ENCODE assay signal across 8 cellular contexts in the genomic region with DNA sequence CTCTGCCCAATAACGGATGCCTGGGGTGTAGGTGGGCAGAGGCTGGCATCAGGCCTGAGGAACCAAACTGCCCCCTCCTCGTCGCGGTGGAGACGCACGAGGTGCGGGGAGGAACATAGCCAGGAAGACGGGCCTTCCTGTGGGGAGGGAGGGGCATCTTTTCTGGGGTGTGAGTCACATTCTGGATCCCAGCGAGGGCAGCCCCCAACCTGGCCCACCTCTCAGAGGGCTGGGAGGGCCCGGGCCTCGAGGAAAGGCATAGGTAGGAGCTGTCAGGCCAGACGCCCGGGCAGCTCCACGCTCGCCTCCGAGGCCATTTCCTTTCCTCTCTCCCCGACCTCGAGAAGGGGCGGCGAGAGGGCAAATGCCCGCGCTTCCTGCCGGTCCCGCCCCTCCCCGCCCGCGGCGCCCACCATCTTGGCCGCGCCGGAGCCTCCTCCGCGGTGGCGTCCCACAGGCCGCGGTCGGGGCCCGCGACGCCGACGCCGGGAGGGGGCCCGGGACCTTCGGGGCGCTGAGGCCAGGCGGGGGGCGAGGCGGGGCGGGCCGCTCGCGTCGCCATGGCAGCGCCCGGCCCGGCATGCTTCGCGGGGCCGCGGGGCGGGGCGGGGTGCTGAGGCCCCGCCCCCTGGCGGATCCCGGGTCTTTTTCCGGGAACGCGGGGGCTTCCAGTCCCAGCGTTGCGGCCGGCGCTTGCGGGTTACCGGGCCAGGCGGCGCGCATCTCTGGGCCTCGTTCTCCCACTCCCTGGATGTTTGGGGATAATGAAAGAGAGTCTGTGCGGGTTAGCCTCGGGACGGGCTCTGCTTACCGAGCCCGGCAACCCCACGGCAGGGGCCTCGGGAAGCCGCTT. TPM values are rescaled to one million over a fixed set of nuclear protein-coding genes. Genes with fewer than 3 reads are reported as not detected.
DNase-seq lines count a peak whose midpoint lies in the region; ATAC-seq and TF ChIP-seq lines count a peak whose summit lies in the region.

No MANE protein-coding gene starts in this region.

- peaks cover 58% of the 10 kb centered on the region for H3K4me1 Mint-ChIP-seq in endothelial cell (ENCODE audit: unreplicated experiment)

- peaks cover 33% of the 10 kb centered on the region for H3K27me3 Mint-ChIP-seq in endothelial cell (ENCODE audit: unreplicated experiment)

- DNase-seq in NCI-H2081 (lab: John Stamatoyannopoulos, UW) = peak; percentile 53 to 54
- DNase-seq in NCI-H2081 treated with DMSO at 0.1 percent for 48 hours (lab: John Stamatoyannopoulos, UW) = no peak
- DNase-seq in NOMO-1 treated with dmso at 0.1 percent for 144 hours (lab: John Stamatoyannopoulos, UW; ENCODE audit: unreplicated experiment) = peak; percentile 31
- peak; percentile 53 for DNase-seq in activated CD8-positive, alpha-beta memory T cell treated with anti-CD3 and anti-CD28 coated beads, Interleukin-2, amount 50 U/mL, for 1 hour (ENCODE audit: extremely low read depth)
- peak; percentile 67 for DNase-seq in endothelial cell (ENCODE audit: low spot score)
- peak; percentile 58 for DNase-seq in middle frontal gyrus (ENCODE audit: extremely low spot score, low spot score)
- peak; percentile 34 to 48 for DNase-seq in stimulated activated CD8-positive, alpha-beta memory T cell treated with anti-CD3 and anti-CD28 coated beads, Interleukin-2, amount 100 ng/mL, for 1 hour (ENCODE audit: low read depth in 2 of 2)

- TF ChIP-seq CTCF in endothelial cell (IDR thresholded peaks at IDR 0.05; ENCODE audit: unreplicated experiment) = no peak

- H3K36me3 Mint-ChIP-seq in endothelial cell (ENCODE audit: low read depth, unreplicated experiment) = peaks cover 11% of the 10 kb centered on the region

- ATAC-seq in HG03095 (IDR thresholded peaks at IDR 0.05; ENCODE audit: unreplicated experiment) = peak; percentile 45

- peak overlapping the region; percentile 100 for H3K27ac Mint-ChIP-seq in endothelial cell (ENCODE audit: unreplicated experiment)

- peak overlapping the region; percentile 86 for H3K4me3 Mint-ChIP-seq in endothelial cell (ENCODE audit: unreplicated experiment)

- H3K9me3 Mint-ChIP-seq in endothelial cell (ENCODE audit: unreplicated experiment) = no peaks in the 10 kb centered on the region

RNA-seq across cellular contexts. Expression of a gene that starts 13.2 kb away (rescaled TPM):
- 46.2 TPM for total RNA-seq in endothelial cell (ENCODE audit: unreplicated experiment)
